Comparison of ENCODE assay signal across 8 cellular contexts in the genomic region with DNA sequence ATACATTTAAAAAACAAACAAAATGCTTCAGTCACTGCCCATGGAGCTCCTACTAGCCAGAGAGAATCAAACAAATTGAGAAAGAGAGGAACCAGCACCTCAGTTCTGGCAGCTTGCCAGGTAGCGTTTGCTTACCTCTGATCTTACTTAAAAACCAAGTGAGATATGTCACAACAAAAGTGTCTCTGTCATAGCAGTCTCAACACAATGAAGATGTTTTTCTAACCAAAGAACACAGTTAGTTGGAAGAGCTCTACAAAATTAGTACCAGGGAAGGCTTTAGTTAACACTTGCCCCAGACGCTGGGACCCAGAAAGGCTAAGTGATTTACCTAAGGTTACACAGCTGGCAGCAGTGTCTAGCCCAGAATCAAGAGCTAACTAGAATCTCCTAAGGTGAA. TPM values are rescaled to one million over a fixed set of nuclear protein-coding genes. Genes with fewer than 3 reads are reported as not detected.
DNase-seq lines count a peak whose midpoint lies in the region; ATAC-seq and TF ChIP-seq lines count a peak whose summit lies in the region.

No MANE protein-coding gene starts in this region.

- no TSS peak for BruUV-seq in OCI-LY7 (replicated peaks; lab: Mats Ljungman, UMichigan)

- DNase-seq in activated T-cell treated with anti-CD3 and anti-CD28 coated beads, Interleukin-2, amount 50 U/mL, for 1 hour, result peak; percentile 32
- DNase-seq in activated T-cell treated with anti-CD3 and anti-CD28 coated beads for 4 hours (no peak), OCI-LY7 (ENCODE audit: low spot score) (peak; percentile 31), fibroblast of villous mesenchyme (ENCODE audit: low read depth) (peak; percentile 58), substantia nigra (lab: John Stamatoyannopoulos, UW) (peak in 12 of 49 donors; percentile 9 to 56 (median 18)), C1 segment of cervical spinal cord (lab: John Stamatoyannopoulos, UW) (no peak), cerebellar nuclear complex (lab: John Stamatoyannopoulos, UW) (no peak)

- no peak for TF ChIP-seq CTCF in OCI-LY7 (conservative IDR thresholded peaks at IDR 0.05; ENCODE audit: low read length)
- TF ChIP-seq CTCF in fibroblast of villous mesenchyme (IDR thresholded peaks at IDR 0.05; ENCODE audit: insufficient read depth, low read depth, low read length), result no peak

- H3K36me3 ChIP-seq in OCI-LY7 (ENCODE audit: insufficient read depth, low read length), result no peaks in the 10 kb centered on the region

- H3K4me3 ChIP-seq in OCI-LY7 (ENCODE audit: low read depth, low read length, poor library complexity, severe bottlenecking), result no peak overlapping the region
- H3K4me3 ChIP-seq in fibroblast of villous mesenchyme (ENCODE audit: low read depth, low read length), result no peak overlapping the region

- POLR2A ChIA-PET in OCI-LY7 (lab: Charles Lee), result interaction anchor here (1.0 kb wide), 1 partner anchor 928 kb away, joined by 3 read pairs; no protein-coding TSS in a partner anchor

- H3K79me2 ChIP-seq in OCI-LY7 (ENCODE audit: insufficient read depth, low read depth, low read length), result peaks cover 9% of the 10 kb centered on the region

- intact Hi-C loops in OCI-LY7 (cut with micrococcal nuclease; ENCODE audit: unreplicated experiment), result loop anchor here (10.0 kb wide), 2 partner anchors 638 to 912 kb away; a partner anchor contains a TSS

- H2AFZ ChIP-seq in OCI-LY7 (ENCODE audit: low read length), result no peak overlapping the region

- H3K4me1 ChIP-seq in OCI-LY7 (ENCODE audit: insufficient read depth, low read length, poor library complexity, severe bottlenecking), result peaks cover 21% of the 10 kb centered on the region

- no peak overlapping the region for H3K4me2 ChIP-seq in OCI-LY7 (ENCODE audit: low read length)

- H3K9me2 ChIP-seq in OCI-LY7 (ENCODE audit: insufficient read depth, low read length), result no peaks in the 10 kb centered on the region

- no peak overlapping the region for H3K27ac ChIP-seq in OCI-LY7 (ENCODE audit: low read depth, low read length, poor library complexity, severe bottlenecking)
- H3K27ac ChIP-seq in substantia nigra (ENCODE audit: low read depth, low read length, poor library complexity, severe bottlenecking), result peak overlapping the region; percentile 31

- ATAC-seq in GM21390 (IDR thresholded peaks at IDR 0.05; ENCODE audit: unreplicated experiment), result no peak

- no peaks in the 10 kb centered on the region for H3K9me3 ChIP-seq in OCI-LY7 (ENCODE audit: low read length)

- H4K20me1 ChIP-seq in OCI-LY7 (ENCODE audit: insufficient read depth, low read length), result no peaks in the 10 kb centered on the region

- CTCF ChIA-PET in OCI-LY7 (lab: Charles Lee; ENCODE audit: unreplicated experiment), result no interaction called here

RNA-seq across cellular contexts. Expression of a gene that starts 3.4 kb away (rescaled TPM):
- total RNA-seq in OCI-LY7 (2014; rRNA removed; shearing (Covaris generic)), result 1.9 and 4.9 TPM in 2 replicates
- 0.91 and 2.8 TPM in 2 replicates for total RNA-seq in OCI-LY7 (2022)
- total RNA-seq in fibroblast of villous mesenchyme, result 13.9 and 43.6 TPM in 2 replicates

RNA-seq across cellular contexts. Expression of a gene that starts 3.7 kb away (rescaled TPM):
- total RNA-seq in OCI-LY7 (2014; rRNA removed; shearing (Covaris generic)), result 16.9 and 18.1 TPM in 2 replicates
- 20.5 and 22.6 TPM in 2 replicates for total RNA-seq in OCI-LY7 (2022)
- 22.2 and 29.8 TPM in 2 replicates for total RNA-seq in fibroblast of villous mesenchyme

Comparison
In these comparisons a context has a peak if more than half of its experiments do, and no peak if none do; other contexts are left out.
1. DNase-seq: peak in activated T-cell treated with anti-CD3 and anti-CD28 coated beads, Interleukin-2, amount 50 U/mL, for 1 hour (single experiment), OCI-LY7 (single experiment) and fibroblast of villous mesenchyme (single experiment); none in activated T-cell treated with anti-CD3 and anti-CD28 coated beads for 4 hours (single experiment), C1 segment of cervical spinal cord (0 of 14) and cerebellar nuclear complex (0 of 2).